Comparison of ENCODE assay signal across 16 cellular contexts in genomic region chr4:87029356-87029755, GRCh38.
DNase-seq lines count a peak whose midpoint lies in the region; ATAC-seq and TF ChIP-seq lines count a peak whose summit lies in the region.
"Had no signal": no experiment of that assay in that cellular context is flagged by ENCODE, and none has a peak within 500 bp of the region (broad histone marks: within the 10 kb centered on the region; RNA-seq: fewer than 3 reads in every experiment).

No MANE protein-coding gene starts in this region.

- H3K27me3 ChIP-seq in mesendoderm (ENCODE audit: insufficient read depth, low read length, poor library complexity) (no peaks in the 10 kb centered on the region), spleen (replicated peaks in 1 of 7) (no peaks in the 10 kb centered on the region)

- peaks cover 43% of the 10 kb centered on the region for H3K4me1 ChIP-seq in mesendoderm (ENCODE audit: control insufficient read depth, low read depth, low read length)
- peaks cover 58 to 100% (median 98%) of the 10 kb centered on the region in 6 donors for H3K4me1 ChIP-seq in spleen

- peak overlapping the region; percentile 3 for H3K27ac Mint-ChIP-seq in activated B cell treated with CpG ODN at 0.5 μM for 24 hours
- peak overlapping the region in 2 of 10 donors; percentile 4 to 19 for H3K27ac Mint-ChIP-seq in naive thymus-derived CD8-positive, alpha-beta T cell
- H3K27ac Mint-ChIP-seq: activated naive CD8-positive, alpha-beta T cell treated with anti-CD3 and anti-CD28 coated beads, Interleukin-2, amount 50 U/mL, for 24 hours had no signal

- no peak overlapping the region for H4K5ac ChIP-seq in mesendoderm (ENCODE audit: low read length)

- H3K4me3 Mint-ChIP-seq in activated B cell treated with CpG ODN at 0.5 μM for 24 hours, result no peak overlapping the region
- H3K4me3 Mint-ChIP-seq in naive thymus-derived CD8-positive, alpha-beta T cell, result no peak overlapping the region
- H3K4me3 Mint-ChIP-seq: activated naive CD8-positive, alpha-beta T cell treated with anti-CD3 and anti-CD28 coated beads, Interleukin-2, amount 50 U/mL, for 24 hours; activated T-cell treated with anti-CD3 and anti-CD28 coated beads, Interleukin-2, amount 50 U/mL, for 4 hours had no signal

- peak overlapping the region; percentile 40 for H2AK5ac ChIP-seq in mesendoderm (ENCODE audit: low read length)

- H3K36me3 Mint-ChIP-seq in activated B cell treated with CpG ODN at 0.5 μM for 24 hours (ENCODE audit: low read depth), result peaks cover 4% of the 10 kb centered on the region
- peaks cover 0 to 10% (median 0%) of the 10 kb centered on the region in 3 donors for H3K36me3 Mint-ChIP-seq in naive thymus-derived CD8-positive, alpha-beta T cell

- H3K9ac ChIP-seq in mesendoderm (ENCODE audit: low read length), result no peak overlapping the region

- peak overlapping the region; percentile 72 for H3K56ac ChIP-seq in mesendoderm (ENCODE audit: low read length)

- H3K4ac ChIP-seq in mesendoderm (ENCODE audit: low read depth, low read length), result peak overlapping the region; percentile 62

- intact Hi-C loops in activated B cell treated with CpG ODN at 0.5 μM for 24 hours (cut with micrococcal nuclease) (no loop called here), spleen (cut with DNase I; ENCODE audit: low total_unique reads) (no loop called here)

- no peaks in the 10 kb centered on the region for H3K9me3 ChIP-seq in spleen

- DNase-seq in activated B cell treated with CpG ODN at 0.5 μM for 24 hours, result no peak
- DNase-seq in fibroblast of gingiva (ENCODE audit: low read depth), result peak; percentile 14
- DNase-seq in mesendoderm, result no peak
- DNase-seq in spleen, result no peak
- DNase-seq in naive thymus-derived CD8-positive, alpha-beta T cell, result no peak
- DNase-seq in hippocampal formation (lab: John Stamatoyannopoulos, UW), result no peak
- DNase-seq: activated CD4-positive, alpha-beta T cell treated with anti-CD3 and anti-CD28 coated beads for 4 hours; activated naive CD8-positive, alpha-beta T cell treated with anti-CD3 and anti-CD28 coated beads, Interleukin-2, amount 50 U/mL, for 24 hours; activated T-cell treated with anti-CD3 and anti-CD28 coated beads, Interleukin-2, amount 50 U/mL, for 4 hours; cortex of kidney; GF-D8; midbrain; NCI-H1092 treated with DMSO at 0.1 percent for 48 hours; stimulated activated CD4-positive, alpha-beta T cell treated with anti-CD3 and anti-CD28 coated beads, Interleukin-4, amount 100 ng/mL, for 4 hours had no signal

- H3K36me3 ChIP-seq in mesendoderm (ENCODE audit: control insufficient read depth, insufficient read depth, low read length), result no peaks in the 10 kb centered on the region
- no peaks in the 10 kb centered on the region for H3K36me3 ChIP-seq in spleen

- ATAC-seq in activated B cell treated with CpG ODN at 0.5 μM for 24 hours (ENCODE audit: low read depth) (no peak), HG02970 (IDR thresholded peaks at IDR 0.05; ENCODE audit: low FRiP score, unreplicated experiment) (no peak), HG02884 (IDR thresholded peaks at IDR 0.05; ENCODE audit: unreplicated experiment) (no peak)
- no peak for ATAC-seq in naive thymus-derived CD8-positive, alpha-beta T cell
- ATAC-seq: activated naive CD8-positive, alpha-beta T cell treated with anti-CD3 and anti-CD28 coated beads, Interleukin-2, amount 50 U/mL, for 24 hours; activated T-cell treated with anti-CD3 and anti-CD28 coated beads, Interleukin-2, amount 50 U/mL, for 4 hours had no signal

- no peaks in the 10 kb centered on the region for H3K9me3 Mint-ChIP-seq in activated B cell treated with CpG ODN at 0.5 μM for 24 hours
- no peaks in the 10 kb centered on the region for H3K9me3 Mint-ChIP-seq in naive thymus-derived CD8-positive, alpha-beta T cell
- H3K9me3 Mint-ChIP-seq: activated naive CD8-positive, alpha-beta T cell treated with anti-CD3 and anti-CD28 coated beads, Interleukin-2, amount 50 U/mL, for 24 hours; activated T-cell treated with anti-CD3 and anti-CD28 coated beads, Interleukin-2, amount 50 U/mL, for 4 hours had no signal

- POLR2A ChIA-PET in activated B cell treated with CpG ODN at 0.5 μM for 24 hours (lab: Charles Lee), result no interaction called here
- POLR2A ChIA-PET in naive thymus-derived CD8-positive, alpha-beta T cell (lab: Charles Lee), result no interaction called here

- H3K79me2 ChIP-seq in mesendoderm (ENCODE audit: control insufficient read depth, insufficient read depth, low read length), result peaks cover 52% of the 10 kb centered on the region

- peak overlapping the region; percentile 91 for H2BK5ac ChIP-seq in mesendoderm (ENCODE audit: low read length)

- no peaks in the 10 kb centered on the region for H3K27me3 Mint-ChIP-seq in activated B cell treated with CpG ODN at 0.5 μM for 24 hours
- no peaks in the 10 kb centered on the region for H3K27me3 Mint-ChIP-seq in naive thymus-derived CD8-positive, alpha-beta T cell
- H3K27me3 Mint-ChIP-seq: activated naive CD8-positive, alpha-beta T cell treated with anti-CD3 and anti-CD28 coated beads, Interleukin-2, amount 50 U/mL, for 24 hours had no signal

- H3K27ac ChIP-seq in mesendoderm (ENCODE audit: low read depth, low read length) (peak overlapping the region; percentile 27), spleen (peak overlapping the region in 5 of 8 donors; percentile 12 to 85 (median 66))

- no peak overlapping the region for H3K4me3 ChIP-seq in mesendoderm (ENCODE audit: low read length)
- no peak overlapping the region for H3K4me3 ChIP-seq in spleen

- no peak for TF ChIP-seq POLR2A in spleen (IDR thresholded peaks at IDR 0.05)

- H3K79me1 ChIP-seq in mesendoderm (ENCODE audit: low read length), result peaks cover 4% of the 10 kb centered on the region

- no peak overlapping the region for H2BK120ac ChIP-seq in mesendoderm (ENCODE audit: low read depth, low read length)

- TF ChIP-seq CTCF in activated B cell treated with CpG ODN at 0.5 μM for 24 hours (IDR thresholded peaks at IDR 0.05) (no peak), spleen (IDR thresholded peaks at IDR 0.05 in 8 of 11, conservative IDR thresholded peaks at IDR 0.05 in 3 of 11) (no peak)

- WGBS in mesendoderm (ENCODE audit: extremely low coverage, insufficient coverage, low lambda C conversion rate), result no CpG with 5 or more reads among the region's 5 CpGs
- WGBS in spleen, 5 donors, result 61 to 74% (median 67%) methylated on average over 5 of the region's 5 CpGs

- no peak overlapping the region for H4K8ac ChIP-seq in mesendoderm (ENCODE audit: low read depth, low read length)

- CTCF ChIA-PET in activated B cell treated with CpG ODN at 0.5 μM for 24 hours (lab: Charles Lee), result no interaction called here

- H3K18ac ChIP-seq in mesendoderm (ENCODE audit: low read length), result peak overlapping the region; percentile 60

- no peak overlapping the region for H3K23ac ChIP-seq in mesendoderm (ENCODE audit: low read length)

- H2BK15ac ChIP-seq in mesendoderm (replicated peaks; ENCODE audit: low read depth), result no peak overlapping the region

- peaks cover 48% of the 10 kb centered on the region for H3K4me1 Mint-ChIP-seq in activated B cell treated with CpG ODN at 0.5 μM for 24 hours
- peaks cover 16 to 47% (median 36%) of the 10 kb centered on the region in 4 donors for H3K4me1 Mint-ChIP-seq in naive thymus-derived CD8-positive, alpha-beta T cell

- H3K4me2 ChIP-seq in mesendoderm (ENCODE audit: low read length), result peak overlapping the region; percentile 23
